In genomic region chr1:8021676-8022266, GRCh38 we compare ENCODE assay signal across 1 cellular context.
TF ChIP-seq lines count a peak whose summit lies in the region.

No MANE protein-coding gene starts in this region.

TF ChIP-seq in H1, 55 proteins besides CTCF, POLR2A, EP300 and RAD21 (continued from another document):
- no peak for TF ChIP-seq MAX (IDR thresholded peaks at IDR 0.05)
